In the genomic region with DNA sequence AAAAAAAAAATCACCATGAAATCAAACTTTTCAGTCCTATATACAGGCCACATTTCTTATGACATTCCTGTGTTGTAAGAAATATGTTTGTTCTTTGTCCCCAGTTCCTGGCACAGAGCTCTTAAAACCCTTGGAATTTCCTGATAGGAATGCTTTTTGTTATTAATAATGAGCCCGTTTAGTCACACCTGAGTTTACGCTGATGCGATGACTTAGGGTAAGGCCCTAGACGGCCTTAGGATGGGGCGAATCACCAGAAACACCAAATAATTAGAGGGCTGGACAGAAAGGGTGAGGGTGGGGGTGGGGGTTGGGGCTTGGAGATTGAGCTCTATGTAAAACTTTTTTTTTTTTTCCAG, we compare ENCODE assay signal across 2 cellular contexts.
A peak's percentile ranks its signal among the peaks of the same experiment; 100 is the strongest.
TF ChIP-seq lines count a peak whose summit lies in the region.

No MANE protein-coding gene starts in this region.

TF ChIP-seq in K562, 482 proteins besides CTCF, POLR2A, EP300 and RAD21:
- TF ChIP-seq TEAD4 (IDR thresholded peaks at IDR 0.05; ENCODE audit: low read length), result 0 out of 2 replicates have a peak, but pooled peaks have one; percentile 3
- no peak for TF ChIP-seq TEAD4 (CRISPR knock-in tag; IDR thresholded peaks at IDR 0.05; ENCODE audit: borderline replicate concordance)
- TF ChIP-seq ZNF668 (CRISPR knock-in tag; IDR thresholded peaks at IDR 0.05), result no peak

TF ChIP-seq in SK-N-SH treated with all-trans-retinoic acid at 6 μM for 48 hours, 23 proteins besides CTCF, POLR2A, EP300 and RAD21:
- TF ChIP-seq, protein P1, sequence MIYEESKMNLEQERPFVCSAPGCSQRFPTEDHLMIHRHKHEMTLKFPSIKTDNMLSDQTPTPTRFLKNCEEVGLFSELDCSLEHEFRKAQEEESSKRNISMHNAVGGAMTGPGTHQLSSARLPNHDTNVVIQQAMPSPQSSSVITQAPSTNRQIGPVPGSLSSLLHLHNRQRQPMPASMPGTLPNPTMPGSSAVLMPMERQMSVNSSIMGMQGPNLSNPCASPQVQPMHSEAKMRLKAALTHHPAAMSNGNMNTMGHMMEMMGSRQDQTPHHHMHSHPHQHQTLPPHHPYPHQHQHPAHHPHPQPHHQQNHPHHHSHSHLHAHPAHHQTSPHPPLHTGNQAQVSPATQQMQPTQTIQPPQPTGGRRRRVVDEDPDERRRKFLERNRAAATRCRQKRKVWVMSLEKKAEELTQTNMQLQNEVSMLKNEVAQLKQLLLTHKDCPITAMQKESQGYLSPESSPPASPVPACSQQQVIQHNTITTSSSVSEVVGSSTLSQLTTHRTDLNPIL (CRISPR knock-in tag; IDR thresholded peaks at IDR 0.05; ENCODE audit: low read depth), result no peak
- TF ChIP-seq TOX (CRISPR knock-in tag; IDR thresholded peaks at IDR 0.05; ENCODE audit: borderline replicate concordance), result no peak
- no peak for TF ChIP-seq GLIS3 (CRISPR knock-in tag; IDR thresholded peaks at IDR 0.05)
- no peak for TF ChIP-seq OSR1 (CRISPR knock-in tag; IDR thresholded peaks at IDR 0.05)
- no peak for TF ChIP-seq ISL1 (CRISPR knock-in tag; IDR thresholded peaks at IDR 0.05)
- no peak for TF ChIP-seq ESRRG (CRISPR knock-in tag; IDR thresholded peaks at IDR 0.05)
- TF ChIP-seq, protein P2, sequence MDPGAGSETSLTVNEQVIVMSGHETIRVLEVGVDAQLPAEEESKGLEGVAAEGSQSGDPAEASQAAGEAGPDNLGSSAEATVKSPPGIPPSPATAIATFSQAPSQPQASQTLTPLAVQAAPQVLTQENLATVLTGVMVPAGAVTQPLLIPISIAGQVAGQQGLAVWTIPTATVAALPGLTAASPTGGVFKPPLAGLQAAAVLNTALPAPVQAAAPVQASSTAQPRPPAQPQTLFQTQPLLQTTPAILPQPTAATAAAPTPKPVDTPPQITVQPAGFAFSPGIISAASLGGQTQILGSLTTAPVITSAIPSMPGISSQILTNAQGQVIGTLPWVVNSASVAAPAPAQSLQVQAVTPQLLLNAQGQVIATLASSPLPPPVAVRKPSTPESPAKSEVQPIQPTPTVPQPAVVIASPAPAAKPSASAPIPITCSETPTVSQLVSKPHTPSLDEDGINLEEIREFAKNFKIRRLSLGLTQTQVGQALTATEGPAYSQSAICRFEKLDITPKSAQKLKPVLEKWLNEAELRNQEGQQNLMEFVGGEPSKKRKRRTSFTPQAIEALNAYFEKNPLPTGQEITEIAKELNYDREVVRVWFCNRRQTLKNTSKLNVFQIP (CRISPR knock-in tag; IDR thresholded peaks at IDR 0.05; ENCODE audit: borderline replicate concordance, low read depth), result no peak
- TF ChIP-seq ZNF70 (CRISPR knock-in tag; IDR thresholded peaks at IDR 0.05), result no peak
- no peak for TF ChIP-seq PPARA (CRISPR knock-in tag; IDR thresholded peaks at IDR 0.05; ENCODE audit: borderline replicate concordance)
- TF ChIP-seq SNAI2 (CRISPR knock-in tag; IDR thresholded peaks at IDR 0.05), result no peak
- no peak for TF ChIP-seq RARB (CRISPR knock-in tag; IDR thresholded peaks at IDR 0.05)
- no peak for TF ChIP-seq ZC3H10 (CRISPR knock-in tag; IDR thresholded peaks at IDR 0.05)
- no peak for TF ChIP-seq CSDC2 (CRISPR knock-in tag; IDR thresholded peaks at IDR 0.05)
- no peak for TF ChIP-seq TCF4 (CRISPR knock-in tag; IDR thresholded peaks at IDR 0.05; ENCODE audit: borderline replicate concordance)
- TF ChIP-seq ZFP3 (CRISPR knock-in tag; IDR thresholded peaks at IDR 0.05), result no peak
- TF ChIP-seq ZNF565 (CRISPR knock-in tag; conservative IDR thresholded peaks at IDR 0.05; ENCODE audit: low read depth), result no peak
